1 cellular context compared by ENCODE assay signal in the genomic region with DNA sequence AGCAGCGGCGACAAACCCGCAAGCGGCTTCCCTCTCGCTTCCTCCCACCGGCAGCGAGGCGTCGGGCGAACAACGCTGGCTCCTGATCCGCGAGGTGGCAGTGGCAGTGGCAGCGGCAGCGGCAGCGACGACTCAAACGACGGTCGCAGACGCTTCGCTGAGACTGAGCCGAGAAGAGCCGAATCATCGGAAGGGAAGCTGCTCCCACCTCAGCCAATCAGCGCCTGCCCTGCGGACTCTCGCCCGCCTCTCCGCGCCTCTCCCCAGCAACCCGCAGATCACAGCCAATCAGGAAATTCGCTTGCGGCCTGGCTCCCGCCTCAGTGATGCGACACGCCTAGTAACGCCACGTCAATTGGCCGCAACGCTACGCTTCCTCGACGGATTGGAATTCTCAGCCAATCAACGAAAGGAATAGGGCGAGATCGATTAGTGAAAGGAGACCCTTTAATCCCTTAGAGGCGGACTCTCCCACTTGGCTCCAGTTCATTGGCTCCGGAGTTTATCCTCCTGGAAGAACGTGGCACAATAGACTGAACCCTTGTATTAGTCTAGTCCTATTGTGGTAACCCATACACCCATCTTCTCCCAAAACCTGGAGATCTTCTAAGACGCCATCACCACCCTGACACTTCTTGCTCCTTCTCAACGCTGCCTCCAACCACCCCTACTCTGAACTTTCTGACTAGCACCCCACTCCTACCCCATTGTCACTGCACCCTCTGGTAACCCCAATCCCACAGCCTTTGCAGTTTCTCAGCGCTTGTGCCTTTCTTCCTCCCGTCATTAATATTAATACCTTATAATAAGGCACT.
TF ChIP-seq lines count a peak whose summit lies in the region.

Gene VCP, minus strand, starts transcription at position 165 of the 815 bp plus-strand sequence. CDS start 272 bp downstream, outside the sequence.

TF ChIP-seq in WTC11, 78 proteins besides CTCF, POLR2A, EP300 and RAD21 (continued from another document and continues in another):
- no peak for TF ChIP-seq ZNF512 (CRISPR knock-in tag; IDR thresholded peaks at IDR 0.05; ENCODE audit: borderline replicate concordance)
- TF ChIP-seq, protein P1, sequence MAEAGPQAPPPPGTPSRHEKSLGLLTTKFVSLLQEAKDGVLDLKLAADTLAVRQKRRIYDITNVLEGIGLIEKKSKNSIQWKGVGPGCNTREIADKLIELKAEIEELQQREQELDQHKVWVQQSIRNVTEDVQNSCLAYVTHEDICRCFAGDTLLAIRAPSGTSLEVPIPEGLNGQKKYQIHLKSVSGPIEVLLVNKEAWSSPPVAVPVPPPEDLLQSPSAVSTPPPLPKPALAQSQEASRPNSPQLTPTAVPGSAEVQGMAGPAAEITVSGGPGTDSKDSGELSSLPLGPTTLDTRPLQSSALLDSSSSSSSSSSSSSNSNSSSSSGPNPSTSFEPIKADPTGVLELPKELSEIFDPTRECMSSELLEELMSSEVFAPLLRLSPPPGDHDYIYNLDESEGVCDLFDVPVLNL (CRISPR knock-in tag; IDR thresholded peaks at IDR 0.05; ENCODE audit: borderline replicate concordance, low read depth) = no peak
- TF ChIP-seq ETV6 (CRISPR knock-in tag; IDR thresholded peaks at IDR 0.05) = 0 out of 2 replicates have a peak, but pooled peaks have one; percentile 22
- TF ChIP-seq SMAD4 (CRISPR knock-in tag; IDR thresholded peaks at IDR 0.05) = no peak
- TF ChIP-seq, protein P2, sequence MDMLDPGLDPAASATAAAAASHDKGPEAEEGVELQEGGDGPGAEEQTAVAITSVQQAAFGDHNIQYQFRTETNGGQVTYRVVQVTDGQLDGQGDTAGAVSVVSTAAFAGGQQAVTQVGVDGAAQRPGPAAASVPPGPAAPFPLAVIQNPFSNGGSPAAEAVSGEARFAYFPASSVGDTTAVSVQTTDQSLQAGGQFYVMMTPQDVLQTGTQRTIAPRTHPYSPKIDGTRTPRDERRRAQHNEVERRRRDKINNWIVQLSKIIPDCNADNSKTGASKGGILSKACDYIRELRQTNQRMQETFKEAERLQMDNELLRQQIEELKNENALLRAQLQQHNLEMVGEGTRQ (CRISPR knock-in tag; IDR thresholded peaks at IDR 0.05) = no peak; the same call in 1 of the 2 replicates
- no peak for TF ChIP-seq ZNF138 (CRISPR knock-in tag; conservative IDR thresholded peaks at IDR 0.05)
- TF ChIP-seq FOXK1 (CRISPR knock-in tag; IDR thresholded peaks at IDR 0.05) = peak; percentile 58; the same call in 1 of the 2 replicates
- TF ChIP-seq JAZF1 (CRISPR knock-in tag; IDR thresholded peaks at IDR 0.05) = no peak
- no peak for TF ChIP-seq ZNF671 (CRISPR knock-in tag; IDR thresholded peaks at IDR 0.05)
- TF ChIP-seq MYBL2 (CRISPR knock-in tag; IDR thresholded peaks at IDR 0.05) = peak; percentile 80
- TF ChIP-seq PRRX2 (CRISPR knock-in tag; IDR thresholded peaks at IDR 0.05) = peak; percentile 81; the same call in 1 of the 2 replicates
- peak; percentile 95 for TF ChIP-seq NFYB (CRISPR knock-in tag; conservative IDR thresholded peaks at IDR 0.05; ENCODE audit: low read depth)
- TF ChIP-seq EMX1 (CRISPR knock-in tag; IDR thresholded peaks at IDR 0.05) = no peak
- no peak for TF ChIP-seq CBFB (CRISPR knock-in tag; IDR thresholded peaks at IDR 0.05; ENCODE audit: low read depth)
- no peak for TF ChIP-seq MXD4 (CRISPR knock-in tag; IDR thresholded peaks at IDR 0.05; ENCODE audit: borderline replicate concordance)
- TF ChIP-seq TCF7 (CRISPR knock-in tag; IDR thresholded peaks at IDR 0.05; ENCODE audit: low read depth) = no peak
- no peak for TF ChIP-seq OVOL2 (CRISPR knock-in tag; IDR thresholded peaks at IDR 0.05; ENCODE audit: borderline replicate concordance)
- TF ChIP-seq, protein P3, sequence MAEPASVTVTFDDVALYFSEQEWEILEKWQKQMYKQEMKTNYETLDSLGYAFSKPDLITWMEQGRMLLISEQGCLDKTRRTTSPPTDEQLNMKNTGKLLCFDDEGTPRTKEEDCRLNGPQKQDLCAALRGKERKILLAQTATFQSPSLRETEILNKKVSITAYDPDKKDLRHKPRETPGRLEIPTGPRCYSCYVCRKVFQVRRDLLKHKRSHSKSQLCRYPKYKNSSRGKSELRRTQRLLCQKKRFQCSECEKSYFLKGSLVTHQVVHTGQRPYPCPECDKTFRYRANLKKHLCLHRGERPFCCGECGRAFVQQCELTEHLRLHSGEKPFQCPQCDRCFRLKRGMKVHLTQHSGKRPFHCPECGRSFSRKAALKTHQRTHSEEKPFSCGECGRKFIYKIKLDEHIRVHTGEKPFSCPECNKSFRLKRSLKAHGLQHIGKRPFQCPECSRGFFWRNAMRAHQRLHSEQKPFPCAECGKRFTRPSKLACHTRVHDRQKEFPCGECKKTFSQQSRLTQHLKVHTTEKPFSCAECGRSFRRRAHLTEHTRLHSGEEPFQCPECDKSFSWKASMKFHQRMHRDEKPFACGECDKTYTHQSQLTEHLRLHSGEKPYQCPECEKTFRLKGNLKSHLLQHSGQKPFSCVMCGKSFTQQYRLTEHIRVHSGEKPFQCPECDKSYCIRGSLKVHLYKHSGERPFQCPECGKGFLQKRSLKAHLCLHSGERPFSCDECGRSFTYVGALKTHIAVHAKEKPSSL (CRISPR knock-in tag; conservative IDR thresholded peaks at IDR 0.05) = no peak
- TF ChIP-seq NR3C1 (CRISPR knock-in tag; conservative IDR thresholded peaks at IDR 0.05; ENCODE audit: low read depth) = no peak
- TF ChIP-seq ZBTB43 (CRISPR knock-in tag; IDR thresholded peaks at IDR 0.05) = no peak
- TF ChIP-seq, protein P4, sequence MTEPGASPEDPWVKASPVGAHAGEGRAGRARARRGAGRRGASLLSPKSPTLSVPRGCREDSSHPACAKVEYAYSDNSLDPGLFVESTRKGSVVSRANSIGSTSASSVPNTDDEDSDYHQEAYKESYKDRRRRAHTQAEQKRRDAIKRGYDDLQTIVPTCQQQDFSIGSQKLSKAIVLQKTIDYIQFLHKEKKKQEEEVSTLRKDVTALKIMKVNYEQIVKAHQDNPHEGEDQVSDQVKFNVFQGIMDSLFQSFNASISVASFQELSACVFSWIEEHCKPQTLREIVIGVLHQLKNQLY (CRISPR knock-in tag; IDR thresholded peaks at IDR 0.05) = 0 out of 2 replicates have a peak, but pooled peaks have one; percentile 1
- TF ChIP-seq, protein P5, sequence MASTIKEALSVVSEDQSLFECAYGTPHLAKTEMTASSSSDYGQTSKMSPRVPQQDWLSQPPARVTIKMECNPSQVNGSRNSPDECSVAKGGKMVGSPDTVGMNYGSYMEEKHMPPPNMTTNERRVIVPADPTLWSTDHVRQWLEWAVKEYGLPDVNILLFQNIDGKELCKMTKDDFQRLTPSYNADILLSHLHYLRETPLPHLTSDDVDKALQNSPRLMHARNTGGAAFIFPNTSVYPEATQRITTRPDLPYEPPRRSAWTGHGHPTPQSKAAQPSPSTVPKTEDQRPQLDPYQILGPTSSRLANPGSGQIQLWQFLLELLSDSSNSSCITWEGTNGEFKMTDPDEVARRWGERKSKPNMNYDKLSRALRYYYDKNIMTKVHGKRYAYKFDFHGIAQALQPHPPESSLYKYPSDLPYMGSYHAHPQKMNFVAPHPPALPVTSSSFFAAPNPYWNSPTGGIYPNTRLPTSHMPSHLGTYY (CRISPR knock-in tag; IDR thresholded peaks at IDR 0.05) = no peak
- TF ChIP-seq FOXJ3 (CRISPR knock-in tag; IDR thresholded peaks at IDR 0.05; ENCODE audit: borderline replicate concordance) = no peak
- peak; percentile 67; the same call in 1 of the 2 replicates for TF ChIP-seq ATF6 (CRISPR knock-in tag; IDR thresholded peaks at IDR 0.05)
- peak; percentile 18; the same call in 1 of the 2 replicates for TF ChIP-seq TEAD1 (CRISPR knock-in tag; IDR thresholded peaks at IDR 0.05)
- TF ChIP-seq, protein P6, sequence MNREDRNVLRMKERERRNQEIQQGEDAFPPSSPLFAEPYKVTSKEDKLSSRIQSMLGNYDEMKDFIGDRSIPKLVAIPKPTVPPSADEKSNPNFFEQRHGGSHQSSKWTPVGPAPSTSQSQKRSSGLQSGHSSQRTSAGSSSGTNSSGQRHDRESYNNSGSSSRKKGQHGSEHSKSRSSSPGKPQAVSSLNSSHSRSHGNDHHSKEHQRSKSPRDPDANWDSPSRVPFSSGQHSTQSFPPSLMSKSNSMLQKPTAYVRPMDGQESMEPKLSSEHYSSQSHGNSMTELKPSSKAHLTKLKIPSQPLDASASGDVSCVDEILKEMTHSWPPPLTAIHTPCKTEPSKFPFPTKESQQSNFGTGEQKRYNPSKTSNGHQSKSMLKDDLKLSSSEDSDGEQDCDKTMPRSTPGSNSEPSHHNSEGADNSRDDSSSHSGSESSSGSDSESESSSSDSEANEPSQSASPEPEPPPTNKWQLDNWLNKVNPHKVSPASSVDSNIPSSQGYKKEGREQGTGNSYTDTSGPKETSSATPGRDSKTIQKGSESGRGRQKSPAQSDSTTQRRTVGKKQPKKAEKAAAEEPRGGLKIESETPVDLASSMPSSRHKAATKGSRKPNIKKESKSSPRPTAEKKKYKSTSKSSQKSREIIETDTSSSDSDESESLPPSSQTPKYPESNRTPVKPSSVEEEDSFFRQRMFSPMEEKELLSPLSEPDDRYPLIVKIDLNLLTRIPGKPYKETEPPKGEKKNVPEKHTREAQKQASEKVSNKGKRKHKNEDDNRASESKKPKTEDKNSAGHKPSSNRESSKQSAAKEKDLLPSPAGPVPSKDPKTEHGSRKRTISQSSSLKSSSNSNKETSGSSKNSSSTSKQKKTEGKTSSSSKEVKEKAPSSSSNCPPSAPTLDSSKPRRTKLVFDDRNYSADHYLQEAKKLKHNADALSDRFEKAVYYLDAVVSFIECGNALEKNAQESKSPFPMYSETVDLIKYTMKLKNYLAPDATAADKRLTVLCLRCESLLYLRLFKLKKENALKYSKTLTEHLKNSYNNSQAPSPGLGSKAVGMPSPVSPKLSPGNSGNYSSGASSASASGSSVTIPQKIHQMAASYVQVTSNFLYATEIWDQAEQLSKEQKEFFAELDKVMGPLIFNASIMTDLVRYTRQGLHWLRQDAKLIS (CRISPR knock-in tag; IDR thresholded peaks at IDR 0.05; ENCODE audit: borderline replicate concordance) = no peak
- 0 out of 2 replicates have a peak, but pooled peaks have one; percentile 71 for TF ChIP-seq ZBTB21 (CRISPR knock-in tag; IDR thresholded peaks at IDR 0.05; ENCODE audit: borderline replicate concordance)
- TF ChIP-seq NR2C2 (CRISPR knock-in tag; IDR thresholded peaks at IDR 0.05) = no peak
- no peak for TF ChIP-seq ZNF232 (CRISPR knock-in tag; IDR thresholded peaks at IDR 0.05)
- no peak for TF ChIP-seq RELA (CRISPR knock-in tag; IDR thresholded peaks at IDR 0.05; ENCODE audit: borderline replicate concordance)
- no peak; the same call in 1 of the 2 replicates for TF ChIP-seq FOXP1 (CRISPR knock-in tag; IDR thresholded peaks at IDR 0.05; ENCODE audit: borderline replicate concordance)
- TF ChIP-seq TEAD4 (CRISPR knock-in tag; IDR thresholded peaks at IDR 0.05) = no peak
- TF ChIP-seq JUN (CRISPR knock-in tag; IDR thresholded peaks at IDR 0.05) = no peak
- TF ChIP-seq, protein P7, sequence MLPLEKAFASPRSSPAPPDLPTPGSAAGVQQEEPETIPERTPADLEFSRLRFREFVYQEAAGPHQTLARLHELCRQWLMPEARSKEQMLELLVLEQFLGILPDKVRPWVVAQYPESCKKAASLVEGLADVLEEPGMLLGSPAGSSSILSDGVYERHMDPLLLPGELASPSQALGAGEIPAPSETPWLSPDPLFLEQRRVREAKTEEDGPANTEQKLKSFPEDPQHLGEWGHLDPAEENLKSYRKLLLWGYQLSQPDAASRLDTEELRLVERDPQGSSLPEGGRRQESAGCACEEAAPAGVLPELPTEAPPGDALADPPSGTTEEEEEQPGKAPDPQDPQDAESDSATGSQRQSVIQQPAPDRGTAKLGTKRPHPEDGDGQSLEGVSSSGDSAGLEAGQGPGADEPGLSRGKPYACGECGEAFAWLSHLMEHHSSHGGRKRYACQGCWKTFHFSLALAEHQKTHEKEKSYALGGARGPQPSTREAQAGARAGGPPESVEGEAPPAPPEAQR (CRISPR knock-in tag; IDR thresholded peaks at IDR 0.05) = no peak
- no peak for TF ChIP-seq CREB1 (CRISPR knock-in tag; IDR thresholded peaks at IDR 0.05)
